Comparison of ENCODE assay signal across 10 cellular contexts in genomic region chr18:63307555-63308200, GRCh38. TPM values are rescaled to one million over a fixed set of nuclear protein-coding genes. Genes with fewer than 3 reads are reported as not detected.
DNase-seq lines count a peak whose midpoint lies in the region; ATAC-seq and TF ChIP-seq lines count a peak whose summit lies in the region.
"Had no signal": no experiment of that assay in that cellular context is flagged by ENCODE, and none has a peak within 500 bp of the region (broad histone marks: within the 10 kb centered on the region; RNA-seq: fewer than 3 reads in every experiment).

No MANE protein-coding gene starts in this region.

- H3K27me3 Mint-ChIP-seq in CD4-positive, alpha-beta T cell: no peaks in the 10 kb centered on the region
- no peaks in the 10 kb centered on the region for H3K27me3 Mint-ChIP-seq in IgD-negative memory B cell
- no peaks in the 10 kb centered on the region for H3K27me3 Mint-ChIP-seq in central memory CD8-positive, alpha-beta T cell
- H3K27me3 Mint-ChIP-seq in natural killer cell (ENCODE audit: low read depth in 2 of 2): no peaks in the 10 kb centered on the region

- intact Hi-C loops in CD4-positive, alpha-beta T cell (cut with DNase I, micrococcal nuclease): no loop called here
- intact Hi-C loops in natural killer cell (cut with micrococcal nuclease) (no loop called here), prostate gland (cut with DNase I) (no loop called here), dorsolateral prefrontal cortex (cut with DNase I) (no loop called here)

- H3K36me3 ChIP-seq in prostate gland: no peaks in the 10 kb centered on the region

- TF ChIP-seq CTCF in CD4-positive, alpha-beta T cell (IDR thresholded peaks at IDR 0.05): no peak
- TF ChIP-seq CTCF in natural killer cell (IDR thresholded peaks at IDR 0.05) (no peak), prostate gland (IDR thresholded peaks at IDR 0.05) (no peak), dorsolateral prefrontal cortex (IDR thresholded peaks at IDR 0.05 in 54 of 56, conservative IDR thresholded peaks at IDR 0.05 in 2 of 56; ENCODE audit: low read depth in 1 of 56, partially characterized antibody in 56 of 56) (no peak)

- H3K27ac Mint-ChIP-seq in CD4-positive, alpha-beta T cell: peak overlapping the region; percentile 38
- peak overlapping the region in 2 of 3 donors; percentile 73 to 95 for H3K27ac Mint-ChIP-seq in IgD-negative memory B cell
- H3K27ac Mint-ChIP-seq in central memory CD8-positive, alpha-beta T cell (ENCODE audit: low read depth): peak overlapping the region; percentile 38
- peak overlapping the region; percentile 22 to 33 for H3K27ac Mint-ChIP-seq in natural killer cell

- H3K9me3 Mint-ChIP-seq in CD4-positive, alpha-beta T cell: no peaks in the 10 kb centered on the region
- no peaks in the 10 kb centered on the region for H3K9me3 Mint-ChIP-seq in IgD-negative memory B cell
- H3K9me3 Mint-ChIP-seq in central memory CD8-positive, alpha-beta T cell: no peaks in the 10 kb centered on the region
- H3K9me3 Mint-ChIP-seq in natural killer cell: no peaks in the 10 kb centered on the region

- H3K4me3 Mint-ChIP-seq in CD4-positive, alpha-beta T cell: no peak overlapping the region
- H3K4me3 Mint-ChIP-seq in IgD-negative memory B cell (peak overlapping the region in 3 of 4 donors; percentile 36 to 81 (median 55)), natural killer cell (no peak overlapping the region)
- H3K4me3 Mint-ChIP-seq in central memory CD8-positive, alpha-beta T cell: no peak overlapping the region

- no peaks in the 10 kb centered on the region for H3K9me3 ChIP-seq in CD4-positive, alpha-beta T cell (ENCODE audit: control insufficient read depth, low read length)
- no peaks in the 10 kb centered on the region for H3K9me3 ChIP-seq in prostate gland

- H3K4me1 ChIP-seq in prostate gland (replicated peaks): no peaks in the 10 kb centered on the region

- peaks cover 4% of the 10 kb centered on the region for H3K36me3 Mint-ChIP-seq in CD4-positive, alpha-beta T cell (ENCODE audit: low read depth)
- H3K36me3 Mint-ChIP-seq in IgD-negative memory B cell: peaks cover 5% of the 10 kb centered on the region
- H3K36me3 Mint-ChIP-seq in central memory CD8-positive, alpha-beta T cell (ENCODE audit: insufficient read depth): peaks cover 3% of the 10 kb centered on the region
- no peaks in the 10 kb centered on the region for H3K36me3 Mint-ChIP-seq in natural killer cell

- DNase-seq in CD4-positive, alpha-beta T cell: no peak
- DNase-seq in central memory CD8-positive, alpha-beta T cell (ENCODE audit: low spot score in 2 of 2): no peak
- DNase-seq in natural killer cell (no peak), prostate gland (ENCODE audit: low spot score) (no peak), dorsolateral prefrontal cortex (no peak)
- DNase-seq in activated naive CD4-positive, alpha-beta T cell (lab: John Stamatoyannopoulos, UW): no peak
- DNase-seq: EL had no signal

- no peak for TF ChIP-seq POLR2A in prostate gland (IDR thresholded peaks at IDR 0.05)

- no peak for ATAC-seq in CD4-positive, alpha-beta T cell (ENCODE audit: poor library complexity)
- ATAC-seq in central memory CD8-positive, alpha-beta T cell (replicated peaks; ENCODE audit: extremely low read depth, poor library complexity, severe bottlenecking): no peak
- ATAC-seq in natural killer cell (peak in 2 of 3 donors; percentile 5 to 36), HG02678 (IDR thresholded peaks at IDR 0.05; ENCODE audit: unreplicated experiment) (no peak)

- CTCF ChIA-PET in CD4-positive, alpha-beta T cell (lab: Charles Lee): interaction anchor here (1.1 to 3.6 kb wide), 2 partner anchors 11 to 121 kb away, joined by 4 to 25 read pairs; partner anchors contain the start of gene BCL2

- 32% methylated on average over 2 of the region's 2 CpGs for WGBS in prostate gland

- H3K4me1 Mint-ChIP-seq in CD4-positive, alpha-beta T cell (ENCODE audit: low read depth): peaks cover 88% of the 10 kb centered on the region
- H3K4me1 Mint-ChIP-seq in IgD-negative memory B cell (peaks cover 59 to 78% (median 74%) of the 10 kb centered on the region in 3 donors), natural killer cell (peaks cover 66 to 74% of the 10 kb centered on the region in 2 donors)
- peaks cover 70% of the 10 kb centered on the region for H3K4me1 Mint-ChIP-seq in central memory CD8-positive, alpha-beta T cell

- H3K27ac ChIP-seq in CD4-positive, alpha-beta T cell (ENCODE audit: low read depth, low read length): no peak overlapping the region
- H3K27ac ChIP-seq in prostate gland (no peak overlapping the region), dorsolateral prefrontal cortex (peak overlapping the region in 24 of 59 donors; percentile 1 to 52 (median 20))

- POLR2A ChIA-PET in CD4-positive, alpha-beta T cell (lab: Charles Lee): interaction anchor here (1.3 to 6.0 kb wide), 4 partner anchors 9 to 150 kb away, joined by 3 to 30 read pairs (median 10); partner anchors contain the start of gene BCL2

- H3K27me3 ChIP-seq in CD4-positive, alpha-beta T cell (ENCODE audit: control insufficient read depth, insufficient read depth, low read length): no peaks in the 10 kb centered on the region
- no peaks in the 10 kb centered on the region for H3K27me3 ChIP-seq in prostate gland (replicated peaks; ENCODE audit: insufficient read depth)
- no peaks in the 10 kb centered on the region for H3K27me3 ChIP-seq in dorsolateral prefrontal cortex

- H3K4me3 ChIP-seq in prostate gland: no peak overlapping the region
- H3K4me3 ChIP-seq in dorsolateral prefrontal cortex: peak overlapping the region in 1 of 59 donors; percentile 1
- H3K4me3 ChIP-seq: coronary artery had no signal

RNA-seq across cellular contexts. Expression of gene BCL2, which starts 11.9 kb away (rescaled TPM):
- total RNA-seq in CD4-positive, alpha-beta T cell: 10 to 100 TPM; 40.1 to 40.3 TPM
- polyA plus RNA-seq in IgD-negative memory B cell: 36.2 TPM
- 10 to 100 TPM; 28.2 to 64.2 (median 33.4) TPM for total RNA-seq in natural killer cell
- total RNA-seq in prostate gland: 10 to 100 TPM; 14.8 to 38.4 TPM
- 10 to 100 TPM; 15.7 to 46.8 (median 25.1) TPM for total RNA-seq in dorsolateral prefrontal cortex

RNA-seq across cellular contexts. Expression of gene KDSR, which starts 59.3 kb away (rescaled TPM):
- 10 to 100 TPM; 21.1 to 23.5 TPM for total RNA-seq in CD4-positive, alpha-beta T cell
- polyA plus RNA-seq in IgD-negative memory B cell: 40.2 TPM
- total RNA-seq in natural killer cell (10 to 100 TPM; 11.1 to 15.1 (median 11.6) TPM), prostate gland (10 to 100 TPM; 46.1 to 52.3 TPM), dorsolateral prefrontal cortex (100 to 1,000 TPM in 1 of 120 experiments, 10 to 100 TPM in 119; 43.2 to 111 (median 58.5) TPM)

Comparison
In these comparisons a context has a peak if more than half of its experiments do, and no peak if none do; other contexts are left out.
1. ATAC-seq: peak in natural killer cell (2 of 3); none in CD4-positive, alpha-beta T cell (single experiment), central memory CD8-positive, alpha-beta T cell (single experiment) and HG02678 (single experiment).
2. H3K27ac Mint-ChIP-seq: peak in every context shown above with its lines; median percentile 84 in IgD-negative memory B cell; 38 in CD4-positive, alpha-beta T cell; 38 in central memory CD8-positive, alpha-beta T cell; 28 in natural killer cell.
3. H3K4me3 Mint-ChIP-seq: peak in IgD-negative memory B cell (3 of 4); none in CD4-positive, alpha-beta T cell (single experiment), central memory CD8-positive, alpha-beta T cell (single experiment) and natural killer cell (single experiment).